Comparison of ENCODE assay signal across 22 cellular contexts in the genomic region with DNA sequence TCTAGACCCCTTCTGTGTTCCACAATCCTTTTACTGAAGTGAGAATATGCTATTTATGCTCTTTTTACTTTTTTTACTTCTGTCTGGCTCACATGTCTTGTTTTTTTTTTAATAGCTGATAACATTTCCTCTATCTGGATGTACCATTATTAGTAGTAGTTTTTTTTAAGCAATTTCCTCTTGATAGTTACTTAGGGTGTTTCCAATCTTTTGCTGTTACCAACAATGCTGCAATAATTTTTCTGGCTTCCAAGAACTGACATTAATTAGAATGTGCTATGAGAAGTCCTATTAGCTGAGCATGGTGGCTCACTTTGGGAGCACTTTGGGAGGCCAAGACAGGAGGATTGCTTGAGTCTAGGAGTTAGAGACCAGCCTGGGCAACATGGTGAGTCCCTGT. TPM values are rescaled to one million over a fixed set of nuclear protein-coding genes. Genes with fewer than 3 reads are reported as not detected.
DNase-seq lines count a peak whose midpoint lies in the region; ATAC-seq and TF ChIP-seq lines count a peak whose summit lies in the region.
"Had no signal": no experiment of that assay in that cellular context is flagged by ENCODE, and none has a peak within 500 bp of the region (broad histone marks: within the 10 kb centered on the region; RNA-seq: fewer than 3 reads in every experiment).

No MANE protein-coding gene starts in this region.

- H3K27me3 Mint-ChIP-seq in CD14-positive monocyte (ENCODE audit: low read depth in 3 of 3) = peaks cover 0 to 3% (median 0%) of the 10 kb centered on the region in 3 donors
- H3K27me3 Mint-ChIP-seq in stimulated activated memory B cell treated with anti-CD40 and anti-IgM and Interleukin-4, amounts not matched to agents 10 μg/mL and 1 μg/mL and 100 μg/mL, for 72 hours = no peaks in the 10 kb centered on the region
- H3K27me3 Mint-ChIP-seq: CD4-positive, alpha-beta memory T cell had no signal

- in situ Hi-C loops in HAP-1 (cut with MboI; ENCODE audit: low sequenced_read_pairs) = no loop called here

- H3K36me3 ChIP-seq in ascending aorta (no peaks in the 10 kb centered on the region), HAP-1 (replicated peaks) (no peaks in the 10 kb centered on the region)

- H3K27me3 ChIP-seq in ascending aorta = no peaks in the 10 kb centered on the region
- H3K27me3 ChIP-seq in right cardiac atrium (ENCODE audit: control insufficient read depth, insufficient read depth) = no peaks in the 10 kb centered on the region
- no peaks in the 10 kb centered on the region for H3K27me3 ChIP-seq in HAP-1 (ENCODE audit: low read depth)
- H3K27me3 ChIP-seq: dorsolateral prefrontal cortex had no signal

- peaks cover 90% of the 10 kb centered on the region for H3K4me1 Mint-ChIP-seq in CD14-positive monocyte
- peaks cover 44% of the 10 kb centered on the region for H3K4me1 Mint-ChIP-seq in stimulated activated memory B cell treated with anti-CD40 and anti-IgM and Interleukin-4, amounts not matched to agents 10 μg/mL and 1 μg/mL and 100 μg/mL, for 72 hours

- no peaks in the 10 kb centered on the region for H3K9me3 ChIP-seq in ascending aorta
- H3K9me3 ChIP-seq in right cardiac atrium (ENCODE audit: control insufficient read depth, low read length) = no peaks in the 10 kb centered on the region
- no peaks in the 10 kb centered on the region for H3K9me3 ChIP-seq in HAP-1

- H3K9me3 Mint-ChIP-seq in CD14-positive monocyte = no peaks in the 10 kb centered on the region
- H3K9me3 Mint-ChIP-seq in stimulated activated memory B cell treated with anti-CD40 and anti-IgM and Interleukin-4, amounts not matched to agents 10 μg/mL and 1 μg/mL and 100 μg/mL, for 72 hours = no peaks in the 10 kb centered on the region
- H3K9me3 Mint-ChIP-seq: CD4-positive, alpha-beta memory T cell had no signal

- no peak overlapping the region for H3K4me3 ChIP-seq in ascending aorta
- H3K4me3 ChIP-seq in right cardiac atrium (ENCODE audit: low read length) = no peak overlapping the region
- H3K4me3 ChIP-seq in HAP-1 = no peak overlapping the region
- H3K4me3 ChIP-seq: dorsolateral prefrontal cortex, GM12878 had no signal

- peaks cover 0 to 5% of the 10 kb centered on the region in 2 donors for H3K4me1 ChIP-seq in ascending aorta
- peaks cover 11% of the 10 kb centered on the region for H3K4me1 ChIP-seq in right cardiac atrium (ENCODE audit: control insufficient read depth, insufficient read depth, low read length)
- H3K4me1 ChIP-seq in HAP-1 = peaks cover 29% of the 10 kb centered on the region

- intact Hi-C loops in CD14-positive monocyte (cut with micrococcal nuclease) (loop anchor here in 1 of 2 donors (5.0 kb wide), 1 partner anchor 44 kb away; no protein-coding TSS in a partner anchor), ascending aorta (cut with DNase I) (no loop called here), right cardiac atrium (cut with DNase I) (no loop called here)

- peaks cover 19 to 36% of the 10 kb centered on the region in 2 donors for H3K36me3 Mint-ChIP-seq in CD14-positive monocyte
- H3K36me3 Mint-ChIP-seq in stimulated activated memory B cell treated with anti-CD40 and anti-IgM and Interleukin-4, amounts not matched to agents 10 μg/mL and 1 μg/mL and 100 μg/mL, for 72 hours = peaks cover 19% of the 10 kb centered on the region
- H3K36me3 Mint-ChIP-seq: CD4-positive, alpha-beta memory T cell had no signal

- TF ChIP-seq CTCF in CD14-positive monocyte (IDR thresholded peaks at IDR 0.05) = no peak
- TF ChIP-seq CTCF in ascending aorta (IDR thresholded peaks at IDR 0.05) = no peak

- H3K27ac Mint-ChIP-seq in CD14-positive monocyte = peak overlapping the region; percentile 86 to 97 (median 96)
- H3K27ac Mint-ChIP-seq in stimulated activated memory B cell treated with anti-CD40 and anti-IgM and Interleukin-4, amounts not matched to agents 10 μg/mL and 1 μg/mL and 100 μg/mL, for 72 hours = peak overlapping the region; percentile 9
- H3K27ac Mint-ChIP-seq: nephron progenitor cell had no signal

- ATAC-seq in right cardiac atrium = peak; percentile 60 to 64
- ATAC-seq in stimulated activated memory B cell treated with anti-CD40 and anti-IgM and Interleukin-4, amounts not matched to agents 10 μg/mL and 1 μg/mL and 100 μg/mL, for 72 hours = no peak
- no peak for ATAC-seq in GM18858 (IDR thresholded peaks at IDR 0.05; ENCODE audit: unreplicated experiment)
- ATAC-seq in HG03442 (IDR thresholded peaks at IDR 0.05; ENCODE audit: unreplicated experiment) = no peak

- H3K4me3 Mint-ChIP-seq in CD14-positive monocyte = peak overlapping the region in 1 of 2 donors; percentile 23
- H3K4me3 Mint-ChIP-seq in stimulated activated memory B cell treated with anti-CD40 and anti-IgM and Interleukin-4, amounts not matched to agents 10 μg/mL and 1 μg/mL and 100 μg/mL, for 72 hours = no peak overlapping the region
- H3K4me3 Mint-ChIP-seq: CD4-positive, alpha-beta memory T cell; nephron progenitor cell had no signal

- H3K27ac ChIP-seq in ascending aorta = peak overlapping the region; percentile 15 to 23
- no peak overlapping the region for H3K27ac ChIP-seq in right cardiac atrium (ENCODE audit: low read length)

- DNase-seq in CD14-positive monocyte (ENCODE audit: low spot score) = no peak
- DNase-seq in ascending aorta (ENCODE audit: low spot score in 2 of 2) = no peak
- no peak for DNase-seq in right cardiac atrium
- DNase-seq in NCI-H1048 (lab: John Stamatoyannopoulos, UW) = no peak
- no peak for DNase-seq in HAP-1 (ENCODE audit: low spot score in 2 of 2)
- DNase-seq: activated CD4-positive, alpha-beta T cell treated with anti-CD3 and anti-CD28 coated beads, Interleukin-2, amount 50 U/mL, for 1 hour; activated naive CD4-positive, alpha-beta T cell; CD4-positive, alpha-beta memory T cell; central memory CD4-positive, alpha-beta T cell; DMS53; foreskin melanocyte; NCI-H1930; NCI-H345; NCI-H82; nephron progenitor cell; SHP77 treated with DMSO at 0.1 percent for 48 hours; stimulated activated CD4-positive, alpha-beta T cell treated with anti-CD3 and anti-CD28 coated beads, Interleukin-4, amount 100 ng/mL, for 4 hours had no signal

RNA-seq across cellular contexts. Expression of gene KSR1, which starts 32.0 kb away (rescaled TPM):
- 1 to 10 TPM; 1.2 to 4.2 TPM for polyA plus RNA-seq in CD14-positive monocyte
- total RNA-seq in ascending aorta = 42.6 TPM
- 10 to 100 TPM; 13.1 to 22.7 (median 14.1) TPM for total RNA-seq in right cardiac atrium
- polyA plus RNA-seq in right cardiac atrium = 8.7 TPM

Comparison
In these comparisons a context has a peak if more than half of its experiments do, and no peak if none do; other contexts are left out.
1. ATAC-seq: peak in right cardiac atrium (2 of 2); none in stimulated activated memory B cell treated with anti-CD40 and anti-IgM and Interleukin-4, amounts not matched to agents 10 μg/mL and 1 μg/mL and 100 μg/mL, for 72 hours (single experiment), GM18858 (single experiment) and HG03442 (single experiment).